In the genomic region with DNA sequence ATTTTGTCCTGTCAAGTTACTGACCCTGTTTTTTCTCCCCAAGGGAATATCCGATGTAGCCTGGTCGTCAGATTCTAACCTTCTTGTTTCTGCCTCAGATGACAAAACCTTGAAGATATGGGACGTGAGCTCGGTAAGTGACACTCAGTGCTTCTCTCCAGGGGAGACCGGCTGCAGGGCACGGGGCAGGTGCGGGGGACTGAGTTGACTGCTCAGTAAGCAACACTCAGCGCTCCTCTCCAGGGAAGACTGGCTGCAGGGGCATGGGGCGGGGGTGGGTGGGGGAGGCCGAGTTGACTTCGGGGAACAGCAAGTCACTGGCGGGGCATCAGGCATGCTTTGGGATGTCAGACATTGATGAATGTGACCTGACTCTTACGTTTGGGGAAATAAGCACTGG, we compare ENCODE assay signal across 32 cellular contexts. TPM values are rescaled to one million over a fixed set of nuclear protein-coding genes. Genes with fewer than 3 reads are reported as not detected.
"Had no signal": no experiment of that assay in that cellular context is flagged by ENCODE, and none has a peak within 500 bp of the region (broad histone marks: within the 10 kb centered on the region; RNA-seq: fewer than 3 reads in every experiment).

No MANE protein-coding gene starts in this region.

- H3K4me3 ChIP-seq: adrenal gland, ascending aorta had no signal

- DNase-seq: activated B cell treated with CpG ODN at 0.5 μM for 24 hours; activated CD4-positive, alpha-beta memory T cell treated with anti-CD3 and anti-CD28 coated beads for 36 hours; activated CD4-positive, alpha-beta T cell treated with anti-CD3 and anti-CD28 coated beads for 48 hours; activated CD4-positive, alpha-beta T cell treated with anti-CD3 and anti-CD28 coated beads, Interleukin-2, amount 10 ng/mL, durations not matched to agents 7 days and 5 days; activated CD4-positive, alpha-beta T cell treated with anti-CD3 and anti-CD28 coated beads, Interleukin-2, amount 50 U/mL, for 4 hours; activated CD4-positive, CD25-positive, alpha-beta regulatory T cell treated with anti-CD3 and anti-CD28 coated beads, Interleukin-2, amount 50 U/mL, for 72 hours; activated CD8-positive, alpha-beta memory T cell treated with anti-CD3 and anti-CD28 coated beads, Interleukin-2, amount 50 U/mL, for 4 hours; activated CD8-positive, alpha-beta T cell treated with anti-CD3 and anti-CD28 coated beads for 36 hours; activated effector memory CD4-positive, alpha-beta T cell treated with anti-CD3 and anti-CD28 coated beads, Interleukin-2, amount 50 U/mL, for 16 hours; activated gamma-delta T cell treated with Interleukin-2 at 50 U/mL for 16 hours; activated naive CD4-positive, alpha-beta T cell; activated naive CD4-positive, alpha-beta T cell treated with anti-CD3 and anti-CD28 coated beads for 36 hours; activated naive CD4-positive, alpha-beta T cell treated with anti-CD3 and anti-CD28 coated beads, Interleukin-2, amount 50 U/mL, for 16 hours; activated naive CD8-positive, alpha-beta T cell treated with anti-CD3 and anti-CD28 coated beads for 36 hours; activated T-cell treated with anti-CD3 and anti-CD28 coated beads for 4 hours; activated T-cell treated with anti-CD3 and anti-CD28 coated beads, Interleukin-2, amount 50 U/mL, for 1 hour; activated T-cell treated with anti-CD3 and anti-CD28 coated beads, Interleukin-2, amount 50 U/mL, for 4 hours; activated T-cell treated with anti-CD3 and anti-CD28 coated beads, Interleukin-2, amount 50 U/mL, for 72 hours; adrenal gland; amniotic stem cell; central memory CD4-positive, alpha-beta T cell; SW 1271; T-helper 2 cell; T-helper 9 cell had no signal

- ATAC-seq: activated CD8-positive, alpha-beta T cell treated with anti-CD3 and anti-CD28 coated beads for 36 hours; activated naive CD4-positive, alpha-beta T cell treated with anti-CD3 and anti-CD28 coated beads, Interleukin-2, amount 50 U/mL, for 72 hours; activated T-cell treated with anti-CD3 and anti-CD28 coated beads, Interleukin-2, amount 50 U/mL, for 4 hours; activated T-cell treated with anti-CD3 and anti-CD28 coated beads, Interleukin-2, amount 50 U/mL, for 72 hours; activated T-helper 17 cell treated with anti-CD3 and anti-CD28 coated beads, Interleukin-2, amount 50 U/mL, for 72 hours had no signal

- H3K27me3 Mint-ChIP-seq: activated B cell treated with CpG ODN at 0.5 μM for 24 hours; activated CD4-positive, alpha-beta memory T cell treated with anti-CD3 and anti-CD28 coated beads for 36 hours; activated CD4-positive, alpha-beta T cell treated with anti-CD3 and anti-CD28 coated beads, Interleukin-2, amount 10 ng/mL, durations not matched to agents 7 days and 5 days; activated CD8-positive, alpha-beta T cell treated with anti-CD3 and anti-CD28 coated beads for 36 hours; activated naive CD8-positive, alpha-beta T cell treated with anti-CD3 and anti-CD28 coated beads for 36 hours; activated T-helper 17 cell treated with anti-CD3 and anti-CD28 coated beads, Interleukin-2, amount 50 U/mL, for 72 hours; brain had no signal

- H3K4me3 Mint-ChIP-seq: activated B cell treated with CpG ODN at 0.5 μM for 24 hours; activated CD4-positive, alpha-beta memory T cell treated with anti-CD3 and anti-CD28 coated beads for 36 hours; activated CD4-positive, alpha-beta T cell treated with anti-CD3 and anti-CD28 coated beads, Interleukin-2, amount 10 ng/mL, durations not matched to agents 7 days and 5 days; activated CD8-positive, alpha-beta T cell treated with anti-CD3 and anti-CD28 coated beads for 36 hours; activated naive CD4-positive, alpha-beta T cell treated with anti-CD3 and anti-CD28 coated beads for 36 hours; activated naive CD8-positive, alpha-beta T cell treated with anti-CD3 and anti-CD28 coated beads for 36 hours; activated T-cell treated with anti-CD3 and anti-CD28 coated beads, Interleukin-2, amount 50 U/mL, for 4 hours; activated T-cell treated with anti-CD3 and anti-CD28 coated beads, Interleukin-2, amount 50 U/mL, for 72 hours; activated T-helper 1 cell treated with anti-CD3 and anti-CD28 coated beads, Interleukin-12 subunit alpha, Interleukin-12 subunit beta, Interleukin-2, Interleukin-4 antibody, amounts not matched to agents 30 ng/mL and 10 ng/mL and 1 ng/mL, durations not matched to agents 14 hours and 24 hours and 36 hours; activated T-helper 17 cell treated with anti-CD3 and anti-CD28 coated beads, Interleukin-2, amount 50 U/mL, for 72 hours; brain; T-helper 2 cell treated with Interferon-gamma antibody and Interleukin-4, amounts not matched to agents 5 μg/mL and 100 μg/mL, for 36 hours had no signal

- H3K9me3 ChIP-seq: adrenal gland, ascending aorta had no signal

- H3K27me3 ChIP-seq: adrenal gland, ascending aorta had no signal

- H3K9me3 Mint-ChIP-seq: activated B cell treated with CpG ODN at 0.5 μM for 24 hours; activated CD4-positive, alpha-beta memory T cell treated with anti-CD3 and anti-CD28 coated beads for 36 hours; activated CD4-positive, alpha-beta T cell treated with anti-CD3 and anti-CD28 coated beads, Interleukin-2, amount 10 ng/mL, durations not matched to agents 7 days and 5 days; activated CD8-positive, alpha-beta T cell treated with anti-CD3 and anti-CD28 coated beads for 36 hours; activated naive CD4-positive, alpha-beta T cell treated with anti-CD3 and anti-CD28 coated beads for 36 hours; activated naive CD4-positive, alpha-beta T cell treated with anti-CD3 and anti-CD28 coated beads, Interleukin-2, amount 50 U/mL, for 72 hours; activated naive CD8-positive, alpha-beta T cell treated with anti-CD3 and anti-CD28 coated beads for 36 hours; activated T-cell treated with anti-CD3 and anti-CD28 coated beads, Interleukin-2, amount 50 U/mL, for 4 hours; activated T-cell treated with anti-CD3 and anti-CD28 coated beads, Interleukin-2, amount 50 U/mL, for 72 hours; activated T-helper 1 cell treated with anti-CD3 and anti-CD28 coated beads, Interleukin-12 subunit alpha, Interleukin-12 subunit beta, Interleukin-2, Interleukin-4 antibody, amounts not matched to agents 30 ng/mL and 10 ng/mL and 1 ng/mL, durations not matched to agents 14 hours and 24 hours and 36 hours; activated T-helper 17 cell treated with anti-CD3 and anti-CD28 coated beads, Interleukin-2, amount 50 U/mL, for 72 hours; brain; T-helper 2 cell treated with Interferon-gamma antibody and Interleukin-4, amounts not matched to agents 5 μg/mL and 100 μg/mL, for 36 hours had no signal

- H3K27ac Mint-ChIP-seq: activated B cell treated with CpG ODN at 0.5 μM for 24 hours; activated CD4-positive, alpha-beta memory T cell treated with anti-CD3 and anti-CD28 coated beads for 36 hours; activated CD4-positive, alpha-beta T cell treated with anti-CD3 and anti-CD28 coated beads, Interleukin-2, amount 10 ng/mL, durations not matched to agents 7 days and 5 days; activated CD8-positive, alpha-beta T cell treated with anti-CD3 and anti-CD28 coated beads for 36 hours; activated naive CD4-positive, alpha-beta T cell treated with anti-CD3 and anti-CD28 coated beads for 36 hours; activated naive CD8-positive, alpha-beta T cell treated with anti-CD3 and anti-CD28 coated beads for 36 hours; activated T-cell treated with anti-CD3 and anti-CD28 coated beads, Interleukin-2, amount 50 U/mL, for 72 hours; activated T-helper 1 cell treated with anti-CD3 and anti-CD28 coated beads, Interleukin-12 subunit alpha, Interleukin-12 subunit beta, Interleukin-2, Interleukin-4 antibody, amounts not matched to agents 30 ng/mL and 10 ng/mL and 1 ng/mL, durations not matched to agents 14 hours and 24 hours and 36 hours; activated T-helper 17 cell treated with anti-CD3 and anti-CD28 coated beads, Interleukin-2, amount 50 U/mL, for 72 hours; brain; T-helper 2 cell treated with Interferon-gamma antibody and Interleukin-4, amounts not matched to agents 5 μg/mL and 100 μg/mL, for 36 hours had no signal

- H3K27ac ChIP-seq: adrenal gland, ascending aorta, VCaP had no signal

RNA-seq across cellular contexts. Expression of a gene that starts 22.5 kb away (rescaled TPM):
- total RNA-seq: ascending aorta, cerebellum had no signal
